10 cellular contexts compared by ENCODE assay signal in genomic region chrX:39874202-39874816, GRCh38.
DNase-seq lines count a peak whose midpoint lies in the region; ATAC-seq, FAIRE-seq and TF ChIP-seq lines count a peak whose summit lies in the region.
"Had no signal": no experiment of that assay in that cellular context is flagged by ENCODE, and none has a peak within 500 bp of the region (broad histone marks: within the 10 kb centered on the region; RNA-seq: fewer than 3 reads in every experiment).

No MANE protein-coding gene starts in this region.

- in situ Hi-C loops in transverse colon (cut with MboI; ENCODE audit: low pct_ligation_motif_present in 1 of 4, low pct_unique_long_range_greater_than_20kb in 1 of 4, low sequenced_read_pairs in 3 of 4) = no loop called here

- no peak overlapping the region for H3K27ac Mint-ChIP-seq in central memory CD8-positive, alpha-beta T cell (ENCODE audit: low read depth)

- no peaks in the 10 kb centered on the region for H3K27me3 ChIP-seq in transverse colon

- H3K9me3 ChIP-seq in transverse colon = no peaks in the 10 kb centered on the region

- TF ChIP-seq EP300 in transverse colon (IDR thresholded peaks at IDR 0.05; ENCODE audit: low read depth) = no peak

- TF ChIP-seq CTCF in transverse colon (IDR thresholded peaks at IDR 0.05) = no peak

- no peaks in the 10 kb centered on the region for H3K4me1 ChIP-seq in transverse colon

- WGBS in transverse colon (ENCODE audit: low coverage in 1 of 2), 2 donors = 77% methylated on average over 5 of the region's 5 CpGs; no CpG with 5 or more reads in 1 of the 2 donors

- H3K4me1 Mint-ChIP-seq in central memory CD8-positive, alpha-beta T cell = peaks cover 15% of the 10 kb centered on the region

- FAIRE-seq in GM18507 (lab: Jason Lieb, UNC) = peak; percentile 98

- H3K36me3 Mint-ChIP-seq in central memory CD8-positive, alpha-beta T cell (ENCODE audit: insufficient read depth) = peaks cover 3% of the 10 kb centered on the region

- no peak overlapping the region for H3K27ac ChIP-seq in transverse colon
- H3K27ac ChIP-seq: PC-9 had no signal

- H3K4me3 ChIP-seq in transverse colon = no peak overlapping the region
- H3K4me3 ChIP-seq: PC-9 had no signal

- no peak for TF ChIP-seq POLR2A in transverse colon (IDR thresholded peaks at IDR 0.05)

- intact Hi-C loops in transverse colon (cut with DNase I; ENCODE audit: low total_unique reads) = no loop called here

- peak; percentile 92 for ATAC-seq in GM21619 (IDR thresholded peaks at IDR 0.05; ENCODE audit: unreplicated experiment)
- peak; percentile 12 for ATAC-seq in central memory CD8-positive, alpha-beta T cell (replicated peaks; ENCODE audit: extremely low read depth, poor library complexity, severe bottlenecking)

- H3K9me3 Mint-ChIP-seq in central memory CD8-positive, alpha-beta T cell = no peaks in the 10 kb centered on the region

- no peaks in the 10 kb centered on the region for H3K36me3 ChIP-seq in transverse colon

- H3K4me3 Mint-ChIP-seq in central memory CD8-positive, alpha-beta T cell = no peak overlapping the region
- H3K4me3 Mint-ChIP-seq: nephron had no signal

- DNase-seq in GM18507 (ENCODE audit: extremely low spot score, insufficient read length, low read depth) (no peak), HT1080 (ENCODE audit: low read depth) (peak; percentile 27), C1 segment of cervical spinal cord (lab: John Stamatoyannopoulos, UW) (no peak), AG08396 (ENCODE audit: low spot score) (no peak), transverse colon (no peak), NCI-H2029 treated with DMSO at 0.1 percent for 48 hours (lab: John Stamatoyannopoulos, UW) (no peak)
- DNase-seq in central memory CD8-positive, alpha-beta T cell (ENCODE audit: low spot score in 2 of 2) = peak in 1 of 2 donors; percentile 10
- DNase-seq: PC-9 had no signal

- H3K27me3 Mint-ChIP-seq in central memory CD8-positive, alpha-beta T cell = no peaks in the 10 kb centered on the region
